In the genomic region with DNA sequence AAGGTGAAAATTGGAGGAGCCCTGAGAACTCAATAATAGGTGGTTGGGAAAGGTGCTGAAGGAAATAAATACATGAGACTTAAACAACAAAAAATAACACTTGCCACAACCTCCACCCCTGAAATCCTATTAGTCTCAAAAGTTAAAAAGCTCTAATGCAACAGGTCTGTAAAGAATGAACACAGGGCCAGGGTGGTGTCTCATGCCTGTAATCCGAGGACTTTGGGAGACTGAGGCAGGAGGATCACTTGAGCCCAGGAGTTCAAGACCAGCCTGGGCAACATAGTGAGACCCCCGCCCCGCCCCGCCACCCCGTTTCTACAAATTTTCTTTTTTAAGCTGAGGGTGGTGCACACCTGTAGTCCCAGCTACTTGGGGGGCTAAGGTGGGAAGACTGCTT, we compare ENCODE assay signal across 13 cellular contexts. TPM values are rescaled to one million over a fixed set of nuclear protein-coding genes. Genes with fewer than 3 reads are reported as not detected.
A peak's percentile ranks its signal among the peaks of the same experiment; 100 is the strongest.
DNase-seq lines count a peak whose midpoint lies in the region; ATAC-seq, FAIRE-seq and TF ChIP-seq lines count a peak whose summit lies in the region.
"Had no signal": no experiment of that assay in that cellular context is flagged by ENCODE, and none has a peak within 500 bp of the region (broad histone marks: within the 10 kb centered on the region; RNA-seq: fewer than 3 reads in every experiment).

No MANE protein-coding gene starts in this region.

- H3K9me3 ChIP-seq in HCT116 (ENCODE audit: control insufficient read depth in 1 of 2, insufficient read depth in 1 of 2, low read depth in 1 of 2, low read length in 2 of 2): no peaks in the 10 kb centered on the region
- no peaks in the 10 kb centered on the region for H3K9me3 ChIP-seq in mesenchymal stem cell (ENCODE audit: control insufficient read depth, low read length)
- H3K9me3 ChIP-seq: heart right ventricle had no signal

- 88% methylated on average over 1 of the region's 5 CpGs for WGBS in mesenchymal stem cell

- FAIRE-seq in RCC 7860 (lab: Jason Lieb, UNC): no peak

- POLR2A ChIA-PET in HCT116 (lab: Charles Lee): interaction anchor here (0.6 to 2.7 kb wide), 5 partner anchors 10 to 243 kb away, joined by 3 to 21 read pairs (median 6); a partner anchor contains a TSS

- no peak for ATAC-seq in HCT116

- peaks cover 48% of the 10 kb centered on the region for H3K79me2 ChIP-seq in HCT116 (ENCODE audit: insufficient read depth, low read length)

- no peak overlapping the region for H3K18ac ChIP-seq in mesenchymal stem cell (ENCODE audit: low read depth in 1 of 2, low read length in 2 of 2)

- peak overlapping the region in 2 of 7 donors; percentile 11 to 70 for H3K27ac Mint-ChIP-seq in CD14-positive monocyte
- peak overlapping the region; percentile 50 for H3K27ac Mint-ChIP-seq in activated naive CD8-positive, alpha-beta T cell

- peaks cover 15 to 19% of the 10 kb centered on the region in 2 donors for H3K36me3 Mint-ChIP-seq in CD14-positive monocyte
- peaks cover 15% of the 10 kb centered on the region for H3K36me3 Mint-ChIP-seq in activated naive CD8-positive, alpha-beta T cell

- intact Hi-C loops in CD14-positive monocyte (cut with micrococcal nuclease): loop anchor here (5.0 to 10.0 kb wide), 3 partner anchors 74 to 214 kb away; no protein-coding TSS in a partner anchor
- intact Hi-C loops in HCT116 (cut with micrococcal nuclease): loop anchor here (1.0 to 2.0 kb wide), 2 partner anchors 16 to 216 kb away; a partner anchor contains a TSS

- H3K27ac ChIP-seq in HCT116 (ENCODE audit: low read depth, low read length) (no peak overlapping the region), mesenchymal stem cell (ENCODE audit: low read length, poor library complexity, severe bottlenecking) (no peak overlapping the region)

- H3K14ac ChIP-seq in mesenchymal stem cell (ENCODE audit: low read length in 2 of 2): no peak overlapping the region

- TF ChIP-seq CTCF in CD14-positive monocyte (IDR thresholded peaks at IDR 0.05) (no peak), HCT116 (IDR thresholded peaks at IDR 0.05 in 2 of 3, conservative IDR thresholded peaks at IDR 0.05 in 1 of 3; ENCODE audit: borderline replicate concordance in 1 of 3, insufficient read depth in 1 of 3, low read depth in 2 of 3, low read length in 2 of 3) (no peak)

- TF ChIP-seq RAD21 in HCT116 (IDR thresholded peaks at IDR 0.05; ENCODE audit: low read depth): no peak

- RAD21 ChIA-PET in HCT116 (lab: Charles Lee; ENCODE audit: low non-redundant PET in 1 of 2, low total read pairs in 2 of 2, uncharacterized antibody in 2 of 2, unreplicated experiment in 2 of 2): no interaction called here

- H4K91ac ChIP-seq in mesenchymal stem cell (ENCODE audit: low read length): no peak overlapping the region

- no TSS peak for BruUV-seq in HCT116 (replicated peaks; lab: Mats Ljungman, UMichigan)

- H3K4me3 ChIP-seq in HCT116 (replicated peaks in 1 of 2; ENCODE audit: low read depth in 1 of 2, low read length in 2 of 2) (no peak overlapping the region), mesenchymal stem cell (ENCODE audit: insufficient read depth in 1 of 2, low read depth in 1 of 2, low read length in 2 of 2) (peak overlapping the region in 1 of 2 experiments; percentile 58)

- H2AFZ ChIP-seq in HCT116 (ENCODE audit: low read depth, low read length, poor library complexity, severe bottlenecking) (peak overlapping the region; percentile 78), mesenchymal stem cell (ENCODE audit: low read depth, low read length) (no peak overlapping the region)

- H3K4me1 Mint-ChIP-seq in CD14-positive monocyte: peaks cover 51% of the 10 kb centered on the region
- peaks cover 76% of the 10 kb centered on the region for H3K4me1 Mint-ChIP-seq in activated naive CD8-positive, alpha-beta T cell (ENCODE audit: low read depth)

- peaks cover 0 to 6% (median 2%) of the 10 kb centered on the region in 3 donors for H3K27me3 Mint-ChIP-seq in CD14-positive monocyte (ENCODE audit: low read depth in 3 of 3)
- H3K27me3 Mint-ChIP-seq in activated naive CD8-positive, alpha-beta T cell: no peaks in the 10 kb centered on the region

- TF ChIP-seq POLR2A in HCT116 (IDR thresholded peaks at IDR 0.05; ENCODE audit: borderline replicate concordance, extremely low read depth, insufficient read depth, insufficient read length): no peak

- H4K20me1 ChIP-seq in HCT116 (ENCODE audit: insufficient read depth): no peaks in the 10 kb centered on the region

- H3K9ac ChIP-seq in HCT116 (ENCODE audit: low read length): no peak overlapping the region
- peak overlapping the region; percentile 30 for H3K9ac ChIP-seq in mesenchymal stem cell (ENCODE audit: low read length)

- H2BK5ac ChIP-seq in mesenchymal stem cell (ENCODE audit: low read depth, low read length, poor library complexity, severe bottlenecking): no peak overlapping the region

- peak overlapping the region; percentile 67 to 79 for H3K4me3 Mint-ChIP-seq in CD14-positive monocyte
- peak overlapping the region; percentile 95 for H3K4me3 Mint-ChIP-seq in activated naive CD8-positive, alpha-beta T cell

- CTCF ChIA-PET in HCT116 (lab: Charles Lee): interaction anchor here (0.7 to 1.9 kb wide), 2 partner anchors 23 to 214 kb away, joined by 3 to 8 read pairs; no protein-coding TSS in a partner anchor

- H2AK5ac ChIP-seq in mesenchymal stem cell (ENCODE audit: low read length, severe bottlenecking): no peak overlapping the region

- H3K23ac ChIP-seq in mesenchymal stem cell (ENCODE audit: low read length in 2 of 2): no peak overlapping the region

- no peaks in the 10 kb centered on the region for H3K9me2 ChIP-seq in HCT116 (ENCODE audit: insufficient read depth)

- no peak overlapping the region for H2BK12ac ChIP-seq in mesenchymal stem cell (ENCODE audit: low read length in 2 of 2)

- no peaks in the 10 kb centered on the region for H3K27me3 ChIP-seq in HCT116 (ENCODE audit: insufficient read depth, low read length)
- H3K27me3 ChIP-seq in mesenchymal stem cell (ENCODE audit: control insufficient read depth in 1 of 2, insufficient read depth in 1 of 2, low read length in 2 of 2): no peaks in the 10 kb centered on the region
- H3K27me3 ChIP-seq: heart right ventricle had no signal

- no peak for DNase-seq in CD14-positive monocyte (ENCODE audit: low spot score)
- DNase-seq in HCT116 (ENCODE audit: low read depth, low spot score): no peak
- no peak for DNase-seq in mesenchymal stem cell
- DNase-seq in HUDEP-2 (lab: John Stamatoyannopoulos, UW; ENCODE audit: unreplicated experiment in 76 of 76): no peak
- no peak for DNase-seq in NCI-H1105 treated with DMSO at 0.1 percent for 48 hours (lab: John Stamatoyannopoulos, UW)
- no peak for DNase-seq in NCI-H526 treated with DMSO at 0.1 percent for 48 hours (lab: John Stamatoyannopoulos, UW)
- DNase-seq in RCC 7860 (ENCODE audit: low spot score): no peak
- DNase-seq: activated CD8-positive, alpha-beta memory T cell treated with anti-CD3 and anti-CD28 coated beads for 24 hours; H7; heart right ventricle; NCI-H187 treated with DMSO at 0.1 percent for 48 hours; stimulated activated naive CD4-positive, alpha-beta T cell treated with Interleukin-2 at 50 U/mL for 16 hours had no signal

- H3K79me1 ChIP-seq in mesenchymal stem cell (replicated peaks; ENCODE audit: low read length, poor library complexity, severe bottlenecking): peaks cover 2% of the 10 kb centered on the region

- no peak overlapping the region for H2BK120ac ChIP-seq in mesenchymal stem cell (ENCODE audit: low read depth, low read length)

- no peak overlapping the region for H3K4ac ChIP-seq in mesenchymal stem cell (ENCODE audit: low read depth in 1 of 2, low read length in 2 of 2)

- H4K8ac ChIP-seq in mesenchymal stem cell (ENCODE audit: low read length): no peak overlapping the region

- peaks cover 8 to 9% of the 10 kb centered on the region in 2 experiments; a peak in 2 of 4 replicates for H3K36me3 ChIP-seq in HCT116 (ENCODE audit: control insufficient read depth in 1 of 2, insufficient read depth in 2 of 2, low read length in 2 of 2)
- peaks cover 0 to 13% of the 10 kb centered on the region in 2 experiments for H3K36me3 ChIP-seq in mesenchymal stem cell (ENCODE audit: control insufficient read depth in 1 of 2, insufficient read depth in 2 of 2, low read depth in 1 of 2, low read length in 2 of 2)

- H3K4me2 ChIP-seq in HCT116 (ENCODE audit: low read length) (no peak overlapping the region), mesenchymal stem cell (ENCODE audit: low read length, poor library complexity, severe bottlenecking) (no peak overlapping the region)

- H2BK15ac ChIP-seq in mesenchymal stem cell (ENCODE audit: low read depth, poor library complexity, severe bottlenecking): no peak overlapping the region

- H3K9me3 Mint-ChIP-seq in CD14-positive monocyte: no peaks in the 10 kb centered on the region
- H3K9me3 Mint-ChIP-seq in activated naive CD8-positive, alpha-beta T cell (ENCODE audit: low read depth): no peaks in the 10 kb centered on the region

- H3K4me1 ChIP-seq in HCT116 (ENCODE audit: control insufficient read depth in 1 of 2, insufficient read depth in 2 of 2, low read length in 2 of 2) (peaks cover 6 to 23% of the 10 kb centered on the region in 2 experiments), mesenchymal stem cell (ENCODE audit: control insufficient read depth, insufficient read depth, low read depth, low read length) (peaks cover 1% of the 10 kb centered on the region)

TF ChIP-seq in HCT116, 20 proteins besides CTCF, POLR2A, EP300 and RAD21 (continues in another document):
- TF ChIP-seq CEBPB (IDR thresholded peaks at IDR 0.05; ENCODE audit: low read depth): no peak
- TF ChIP-seq FOSL1 (IDR thresholded peaks at IDR 0.05; ENCODE audit: low read depth): no peak
- no peak for TF ChIP-seq JUND (IDR thresholded peaks at IDR 0.05)

RNA-seq across cellular contexts. Expression of a gene that starts 1.1 kb away (rescaled TPM):
- under 1 TPM; 0.49 to 0.71 TPM for polyA plus RNA-seq in CD14-positive monocyte
- total RNA-seq in HCT116 (2021; ENCODE audit: unreplicated experiment): 20.7 TPM
- polyA plus RNA-seq in HCT116 (2012): 8.4 and 10.2 TPM in 2 replicates
- 10.1 TPM for polyA plus RNA-seq in mesenchymal stem cell (2013, experiment 1 of 2)
- 9.7 TPM for polyA plus RNA-seq in mesenchymal stem cell (2013, experiment 2 of 2)

RNA-seq across cellular contexts. Expression of a gene that starts 16.2 kb away (rescaled TPM):
- polyA plus RNA-seq in CD14-positive monocyte: 1 to 10 TPM; 3.5 to 5.9 TPM
- 5.0 TPM for total RNA-seq in HCT116 (2021; ENCODE audit: unreplicated experiment)
- polyA plus RNA-seq in HCT116 (2012): 4.0 and 7.8 TPM in 2 replicates
- polyA plus RNA-seq in mesenchymal stem cell (2013, experiment 1 of 2): 3.1 TPM
- polyA plus RNA-seq in mesenchymal stem cell (2013, experiment 2 of 2): 2.5 TPM
